Comparison of ENCODE assay signal across 9 cellular contexts in the genomic region with DNA sequence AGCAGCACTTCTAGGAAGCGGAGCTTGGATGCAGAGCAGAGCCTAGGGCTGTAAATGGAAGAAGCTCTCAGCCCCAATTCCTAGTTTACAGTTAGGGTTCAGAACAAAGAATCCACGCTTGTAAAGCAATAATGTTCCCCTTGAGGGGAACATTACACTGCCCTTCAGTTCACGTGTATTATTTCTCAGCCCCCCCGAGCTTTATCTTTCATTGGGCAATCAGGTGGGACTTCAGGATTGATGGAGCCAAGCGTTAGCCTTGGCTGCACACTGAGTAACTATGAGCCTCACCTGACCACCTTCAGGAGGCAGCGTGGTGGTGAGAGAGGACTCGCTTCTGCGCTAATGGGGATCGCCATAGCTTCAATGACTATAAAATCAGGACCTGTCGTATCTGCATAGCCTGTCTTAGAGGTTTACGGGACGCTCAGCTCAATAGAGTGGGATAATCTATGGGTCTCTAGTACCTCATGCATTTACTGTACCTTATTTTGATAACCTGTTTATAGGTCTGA.
DNase-seq lines count a peak whose midpoint lies in the region; ATAC-seq and TF ChIP-seq lines count a peak whose summit lies in the region.
"Had no signal": no experiment of that assay in that cellular context is flagged by ENCODE, and none has a peak within 500 bp of the region (broad histone marks: within the 10 kb centered on the region; RNA-seq: fewer than 3 reads in every experiment).

No MANE protein-coding gene starts in this region.

- peak overlapping the region; percentile 66 for H3K4me3 Mint-ChIP-seq in activated T-cell treated with anti-CD3 and anti-CD28 coated beads, Interleukin-2, amount 50 U/mL, for 4 hours
- H3K4me3 Mint-ChIP-seq in activated naive CD4-positive, alpha-beta T cell treated with anti-CD3 and anti-CD28 coated beads, Interleukin-2, amount 10 ng/mL, durations not matched to agents 7 days and 5 days, result no peak overlapping the region

- no peaks in the 10 kb centered on the region for H3K36me3 ChIP-seq in mesodermal cell (ENCODE audit: control insufficient read depth, insufficient read depth, low read length)
- no peaks in the 10 kb centered on the region for H3K36me3 ChIP-seq in upper lobe of right lung

- peaks cover 4% of the 10 kb centered on the region for H3K4me1 Mint-ChIP-seq in activated T-cell treated with anti-CD3 and anti-CD28 coated beads, Interleukin-2, amount 50 U/mL, for 4 hours (ENCODE audit: low read depth)
- H3K4me1 Mint-ChIP-seq in activated naive CD4-positive, alpha-beta T cell treated with anti-CD3 and anti-CD28 coated beads, Interleukin-2, amount 10 ng/mL, durations not matched to agents 7 days and 5 days, result peaks cover 2% of the 10 kb centered on the region

- peak in 1 of 2 donors; percentile 7 for ATAC-seq in activated T-cell treated with anti-CD3 and anti-CD28 coated beads, Interleukin-2, amount 50 U/mL, for 4 hours
- ATAC-seq in upper lobe of right lung (peak; percentile 4), HG02588 (IDR thresholded peaks at IDR 0.05; ENCODE audit: unreplicated experiment) (no peak)

- intact Hi-C loops in upper lobe of right lung (cut with DNase I), result no loop called here

- WGBS in mesodermal cell (ENCODE audit: insufficient coverage in 2 of 2), 2 experiments, result 68 to 79% methylated on average over 9 to 10 of the region's 12 CpGs

- H3K36me3 Mint-ChIP-seq in activated T-cell treated with anti-CD3 and anti-CD28 coated beads, Interleukin-2, amount 50 U/mL, for 4 hours (ENCODE audit: insufficient read depth), result no peaks in the 10 kb centered on the region
- no peaks in the 10 kb centered on the region for H3K36me3 Mint-ChIP-seq in activated naive CD4-positive, alpha-beta T cell treated with anti-CD3 and anti-CD28 coated beads, Interleukin-2, amount 10 ng/mL, durations not matched to agents 7 days and 5 days

- DNase-seq in activated T-cell treated with anti-CD3 and anti-CD28 coated beads, Interleukin-2, amount 50 U/mL, for 4 hours, result no peak
- no peak for DNase-seq in activated T-cell treated with anti-CD3 and anti-CD28 coated beads, Interleukin-2, amount 50 U/mL, for 1 hour
- no peak for DNase-seq in choroid plexus epithelial cell (ENCODE audit: low read depth)
- no peak for DNase-seq in upper lobe of right lung
- no peak for DNase-seq in activated naive CD4-positive, alpha-beta T cell treated with anti-CD3 and anti-CD28 coated beads, Interleukin-2, amount 10 ng/mL, durations not matched to agents 7 days and 5 days
- no peak for DNase-seq in NCI-H2081 treated with DMSO at 0.1 percent for 48 hours (lab: John Stamatoyannopoulos, UW)
- DNase-seq: activated effector memory CD4-positive, alpha-beta T cell treated with Interleukin-2 at 50 U/mL for 16 hours had no signal

- CTCF ChIA-PET in activated naive CD4-positive, alpha-beta T cell treated with anti-CD3 and anti-CD28 coated beads, Interleukin-2, amount 10 ng/mL, durations not matched to agents 7 days and 5 days (lab: Charles Lee), result no interaction called here

- no peaks in the 10 kb centered on the region for H3K27me3 ChIP-seq in upper lobe of right lung

- H3K4me1 ChIP-seq in mesodermal cell (ENCODE audit: control insufficient read depth, insufficient read depth, low read length, poor library complexity, severe bottlenecking), result peaks cover 10% of the 10 kb centered on the region
- peaks cover 6% of the 10 kb centered on the region for H3K4me1 ChIP-seq in upper lobe of right lung

- peak overlapping the region; percentile 70 for H3K4me3 ChIP-seq in choroid plexus epithelial cell (ENCODE audit: low read depth, low read length)
- peak overlapping the region; percentile 46 for H3K4me3 ChIP-seq in mesodermal cell (ENCODE audit: extremely low read depth, insufficient read depth, low read length, poor library complexity, severe bottlenecking)
- peak overlapping the region; percentile 65 for H3K4me3 ChIP-seq in upper lobe of right lung

- peak overlapping the region; percentile 59 for H3K27ac ChIP-seq in mesodermal cell (ENCODE audit: low read depth, low read length, severe bottlenecking)
- peak overlapping the region; percentile 85 for H3K27ac ChIP-seq in upper lobe of right lung

- peaks cover 32% of the 10 kb centered on the region for H3K27me3 Mint-ChIP-seq in activated T-cell treated with anti-CD3 and anti-CD28 coated beads, Interleukin-2, amount 50 U/mL, for 4 hours (ENCODE audit: low read depth)
- peaks cover 23% of the 10 kb centered on the region for H3K27me3 Mint-ChIP-seq in activated naive CD4-positive, alpha-beta T cell treated with anti-CD3 and anti-CD28 coated beads, Interleukin-2, amount 10 ng/mL, durations not matched to agents 7 days and 5 days

- H3K9me3 ChIP-seq in mesodermal cell (ENCODE audit: control insufficient read depth, low read length), result peaks cover 5% of the 10 kb centered on the region
- H3K9me3 ChIP-seq in upper lobe of right lung, result no peaks in the 10 kb centered on the region

- no peak overlapping the region for H3K27ac Mint-ChIP-seq in activated naive CD4-positive, alpha-beta T cell treated with anti-CD3 and anti-CD28 coated beads, Interleukin-2, amount 10 ng/mL, durations not matched to agents 7 days and 5 days

- H3K9me3 Mint-ChIP-seq in activated T-cell treated with anti-CD3 and anti-CD28 coated beads, Interleukin-2, amount 50 U/mL, for 4 hours, result peaks cover 6% of the 10 kb centered on the region
- H3K9me3 Mint-ChIP-seq in activated naive CD4-positive, alpha-beta T cell treated with anti-CD3 and anti-CD28 coated beads, Interleukin-2, amount 10 ng/mL, durations not matched to agents 7 days and 5 days, result peaks cover 2% of the 10 kb centered on the region

- TF ChIP-seq CTCF in choroid plexus epithelial cell (conservative IDR thresholded peaks at IDR 0.05; ENCODE audit: low read depth, low read length) (no peak), upper lobe of right lung (IDR thresholded peaks at IDR 0.05) (no peak)
